Comparison of ENCODE assay signal across 15 cellular contexts in genomic region chr17:29124931-29125270, GRCh38. TPM values are rescaled to one million over a fixed set of nuclear protein-coding genes. Genes with fewer than 3 reads are reported as not detected.
DNase-seq lines count a peak whose midpoint lies in the region; ATAC-seq, FAIRE-seq and TF ChIP-seq lines count a peak whose summit lies in the region.
"Had no signal": no experiment of that assay in that cellular context is flagged by ENCODE, and none has a peak within 500 bp of the region (broad histone marks: within the 10 kb centered on the region; RNA-seq: fewer than 3 reads in every experiment).

No MANE protein-coding gene starts in this region.

- ATAC-seq in IMR-90 (ENCODE audit: low read depth) (peak; percentile 4; the same call in 1 of the 2 replicates), HG03175 (IDR thresholded peaks at IDR 0.05; ENCODE audit: unreplicated experiment) (no peak)

- TF ChIP-seq CTCF in CD14-positive monocyte (IDR thresholded peaks at IDR 0.05) (no peak), IMR-90 (conservative IDR thresholded peaks at IDR 0.05; ENCODE audit: low read depth, low read length) (no peak), vagina (IDR thresholded peaks at IDR 0.05) (no peak)

- H3K79me1 ChIP-seq in IMR-90 (ENCODE audit: low read depth in 1 of 2, low read length in 2 of 2) = peaks cover 24 to 31% of the 10 kb centered on the region in 2 experiments

- H3K9me3 ChIP-seq in IMR-90 (ENCODE audit: control insufficient read depth, insufficient read depth, low read length) = no peaks in the 10 kb centered on the region
- no peaks in the 10 kb centered on the region for H3K9me3 ChIP-seq in mucosa of stomach (ENCODE audit: control insufficient read depth, low read length)
- no peaks in the 10 kb centered on the region for H3K9me3 ChIP-seq in vagina

- no peak overlapping the region for H4K5ac ChIP-seq in IMR-90 (ENCODE audit: low read depth, low read length)

- no peaks in the 10 kb centered on the region for H3K4me1 ChIP-seq in IMR-90 (ENCODE audit: control insufficient read depth, insufficient read depth, low read length)
- H3K4me1 ChIP-seq in mucosa of stomach (ENCODE audit: control insufficient read depth, insufficient read depth, low read length) = peaks cover 27% of the 10 kb centered on the region
- peaks cover 12% of the 10 kb centered on the region for H3K4me1 ChIP-seq in vagina

- TF ChIP-seq POLR2A in IMR-90 (IDR thresholded peaks at IDR 0.05; ENCODE audit: low read depth, low read length) (no peak), vagina (IDR thresholded peaks at IDR 0.05) (no peak), GM12892 (IDR thresholded peaks at IDR 0.05; ENCODE audit: low read depth, low read length) (no peak)

- no peak overlapping the region for H2BK20ac ChIP-seq in IMR-90 (ENCODE audit: low read depth, low read length)

- no peak overlapping the region for H4K91ac ChIP-seq in IMR-90 (ENCODE audit: insufficient read depth, low read depth, low read length)

- peaks cover 34% of the 10 kb centered on the region for H3K4me1 Mint-ChIP-seq in CD14-positive monocyte
- H3K4me1 Mint-ChIP-seq in dendritic cell treated with granulocyte-macrophage colony-stimulating factor and Interleukin-4, amounts not matched to agents 40 ng/mL and 50 ng/mL, for 4 days (ENCODE audit: low read depth) = peaks cover 59% of the 10 kb centered on the region

- DNase-seq in CD14-positive monocyte (ENCODE audit: low spot score) (no peak), IMR-90 (no peak), vagina (ENCODE audit: extremely low spot score in 2 of 2) (no peak), GM12892 (ENCODE audit: insufficient read length) (no peak)
- no peak for DNase-seq in activated effector memory CD4-positive, alpha-beta T cell treated with anti-CD3 and anti-CD28 coated beads, Interleukin-2, amount 50 U/mL, for 16 hours
- DNase-seq: activated CD8-positive, alpha-beta memory T cell treated with anti-CD3 and anti-CD28 coated beads, Interleukin-2, amount 50 U/mL, for 48 hours; CD8-positive, alpha-beta T cell; NCI-H2029 treated with DMSO at 0.1 percent for 48 hours; stimulated activated CD4-positive, alpha-beta T cell treated with anti-CD3 and anti-CD28 coated beads, Interleukin-15, amount 100 ng/mL, for 24 hours had no signal

- peak overlapping the region in 4 of 7 donors; percentile 36 to 90 (median 59) for H3K27ac Mint-ChIP-seq in CD14-positive monocyte
- H3K27ac Mint-ChIP-seq in dendritic cell treated with granulocyte-macrophage colony-stimulating factor and Interleukin-4, amounts not matched to agents 40 ng/mL and 50 ng/mL, for 4 days = peak overlapping the region; percentile 81
- H3K27ac Mint-ChIP-seq: CD8-positive, alpha-beta T cell; nephron had no signal

- 0 out of 2 replicates have a peak, but pooled peaks cover 7% of the 10 kb centered on the region for H3K9me1 ChIP-seq in IMR-90 (ENCODE audit: insufficient read depth, low read length)

- H3K4me3 ChIP-seq in IMR-90 (ENCODE audit: insufficient read depth, low read depth, low read length) (no peak overlapping the region), mucosa of stomach (ENCODE audit: low read length) (no peak overlapping the region), vagina (no peak overlapping the region)

- H2AFZ ChIP-seq in IMR-90 (replicated peaks; ENCODE audit: low read length, poor library complexity) = no peak overlapping the region

- H3K9ac ChIP-seq in IMR-90 (ENCODE audit: low read depth, low read length) (no peak overlapping the region), mucosa of stomach (ENCODE audit: low read length) (peak overlapping the region; percentile 26)

- WGBS in IMR-90 (ENCODE audit: extremely low coverage in 2 of 2, insufficient read length in 1 of 2), 2 experiments = 100% methylated on average over 3 of the region's 5 CpGs; no CpG with 5 or more reads in 1 of the 2 experiments

- CTCF ChIA-PET in IMR-90 (lab: Yijun Ruan, JAX) = interaction anchor here (1.2 to 2.3 kb wide), 8 partner anchors 12 to 166 kb away, joined by 4 to 40 read pairs (median 5); no protein-coding TSS in a partner anchor

- no peak overlapping the region for H3K18ac ChIP-seq in IMR-90 (ENCODE audit: low read depth, low read length)

- H3K36me3 Mint-ChIP-seq in CD14-positive monocyte = peaks cover 27 to 52% of the 10 kb centered on the region in 2 donors
- H3K36me3 Mint-ChIP-seq in dendritic cell treated with granulocyte-macrophage colony-stimulating factor and Interleukin-4, amounts not matched to agents 40 ng/mL and 50 ng/mL, for 4 days (ENCODE audit: low read depth) = peaks cover 89% of the 10 kb centered on the region

- no peak overlapping the region for H2AK9ac ChIP-seq in IMR-90 (replicated peaks; ENCODE audit: low read depth, low read length, poor library complexity)

- H2BK120ac ChIP-seq in IMR-90 (ENCODE audit: low read depth, low read length) = no peak overlapping the region

- in situ Hi-C loops in IMR-90 (cut with MboI; ENCODE audit: low sequenced_read_pairs) = no loop called here

- BruUV-seq in IMR-90 (replicated peaks; lab: Mats Ljungman, UMichigan) = no TSS peak

- peaks cover 23% of the 10 kb centered on the region; the same call in 1 of the 2 replicates for H4K20me1 ChIP-seq in IMR-90 (ENCODE audit: insufficient read depth, low read length)

- H3K36me3 ChIP-seq in IMR-90 (ENCODE audit: control insufficient read depth, insufficient read depth, low read length) (peaks cover 18% of the 10 kb centered on the region), mucosa of stomach (ENCODE audit: control insufficient read depth, insufficient read depth, low read length) (peaks cover 10% of the 10 kb centered on the region), vagina (peaks cover 0 to 31% of the 10 kb centered on the region in 2 donors)

- no peak overlapping the region for H3K23ac ChIP-seq in IMR-90 (ENCODE audit: low read depth, low read length)

- H3K9me3 Mint-ChIP-seq in CD14-positive monocyte = no peaks in the 10 kb centered on the region
- no peaks in the 10 kb centered on the region for H3K9me3 Mint-ChIP-seq in dendritic cell treated with granulocyte-macrophage colony-stimulating factor and Interleukin-4, amounts not matched to agents 40 ng/mL and 50 ng/mL, for 4 days
- H3K9me3 Mint-ChIP-seq: CD8-positive, alpha-beta T cell; nephron had no signal

- no peak overlapping the region for H2BK15ac ChIP-seq in IMR-90 (ENCODE audit: low read depth, low read length)

- H3K4me2 ChIP-seq in IMR-90 (ENCODE audit: low read depth, low read length) = no peak overlapping the region

- H3K27ac ChIP-seq in IMR-90 (ENCODE audit: insufficient read depth, low read length) = no peak overlapping the region
- H3K27ac ChIP-seq in vagina = no peak overlapping the region
- H3K27ac ChIP-seq: epithelial cell of prostate had no signal

- TF ChIP-seq RAD21 in IMR-90 (IDR thresholded peaks at IDR 0.05; ENCODE audit: low read length) = no peak

- no peak overlapping the region for H3K4ac ChIP-seq in IMR-90 (ENCODE audit: low read depth, low read length)

- H3K27me3 ChIP-seq in IMR-90 (ENCODE audit: control insufficient read depth, insufficient read depth, low read length) (no peaks in the 10 kb centered on the region), mucosa of stomach (ENCODE audit: control insufficient read depth, insufficient read depth, low read length) (no peaks in the 10 kb centered on the region), vagina (no peaks in the 10 kb centered on the region)

- H3K27me3 Mint-ChIP-seq in CD14-positive monocyte (ENCODE audit: low read depth in 3 of 3) = peaks cover 0 to 1% (median 0%) of the 10 kb centered on the region in 3 donors
- H3K27me3 Mint-ChIP-seq in dendritic cell treated with granulocyte-macrophage colony-stimulating factor and Interleukin-4, amounts not matched to agents 40 ng/mL and 50 ng/mL, for 4 days = no peaks in the 10 kb centered on the region

- H2AK5ac ChIP-seq in IMR-90 (ENCODE audit: low read depth, low read length) = no peak overlapping the region

- no peak overlapping the region for H3K14ac ChIP-seq in IMR-90 (replicated peaks; ENCODE audit: low read depth, low read length)

- H4K8ac ChIP-seq in IMR-90 (ENCODE audit: low read depth in 2 of 2, low read length in 2 of 2) = no peak overlapping the region

- dilution Hi-C loops in IMR-90 (cut with HindIII; ENCODE audit: low sequenced_read_pairs, unreplicated experiment) = no loop called here

- H3K4me3 Mint-ChIP-seq in CD14-positive monocyte = no peak overlapping the region
- H3K4me3 Mint-ChIP-seq in dendritic cell treated with granulocyte-macrophage colony-stimulating factor and Interleukin-4, amounts not matched to agents 40 ng/mL and 50 ng/mL, for 4 days = no peak overlapping the region
- H3K4me3 Mint-ChIP-seq: CD8-positive, alpha-beta T cell; nephron had no signal

- no peak overlapping the region for H3K56ac ChIP-seq in IMR-90 (ENCODE audit: extremely low read depth, insufficient read depth, low read length)

- POLR2A ChIA-PET in IMR-90 (lab: Charles Lee; ENCODE audit: unreplicated experiment) = no interaction called here

- FAIRE-seq in GM12892 (lab: Jason Lieb, UNC) = no peak
- FAIRE-seq: astrocyte had no signal

- no peak overlapping the region for H2BK5ac ChIP-seq in IMR-90 (ENCODE audit: low read depth, low read length, poor library complexity, severe bottlenecking)

- intact Hi-C loops in CD14-positive monocyte (cut with micrococcal nuclease) = loop anchor here (1.0 to 2.0 kb wide), 2 partner anchors 14 to 19 kb away; no protein-coding TSS in a partner anchor
- intact Hi-C loops in IMR-90 (cut with micrococcal nuclease) = loop anchor here (1.0 kb wide), 3 partner anchors 20 to 94 kb away; partner anchors contain the start of gene MYO18A
- intact Hi-C loops in dendritic cell treated with granulocyte-macrophage colony-stimulating factor and Interleukin-4, amounts not matched to agents 40 ng/mL and 50 ng/mL, for 4 days (cut with micrococcal nuclease) = loop anchor here (1.0 kb wide), 1 partner anchor 20 kb away; no protein-coding TSS in a partner anchor
- intact Hi-C loops in vagina (cut with DNase I) = no loop called here

TF ChIP-seq in IMR-90, 13 proteins besides CTCF, POLR2A, EP300 and RAD21 (continues in another document):
- no peak for TF ChIP-seq SMC3 (IDR thresholded peaks at IDR 0.05; ENCODE audit: low read depth, low read length)
- TF ChIP-seq BHLHE40 (IDR thresholded peaks at IDR 0.05; ENCODE audit: low read depth, low read length) = no peak
- TF ChIP-seq MAFK (IDR thresholded peaks at IDR 0.05; ENCODE audit: low read depth, low read length) = no peak
- TF ChIP-seq MXI1 (IDR thresholded peaks at IDR 0.05; ENCODE audit: borderline replicate concordance, low read depth, low read length) = no peak
- TF ChIP-seq NFE2L2 (IDR thresholded peaks at IDR 0.05; ENCODE audit: low read depth, low read length) = no peak
- TF ChIP-seq RCOR1 (IDR thresholded peaks at IDR 0.05; ENCODE audit: insufficient replicate concordance, low read length) = no peak
- no peak for TF ChIP-seq FOS (IDR thresholded peaks at IDR 0.05; ENCODE audit: low read depth, low read length)
- TF ChIP-seq CEBPB (IDR thresholded peaks at IDR 0.05; ENCODE audit: low read depth, low read length) = no peak

RNA-seq across cellular contexts. Expression of gene MYO18A, which starts 55.3 kb away (rescaled TPM):
- polyA plus RNA-seq in CD14-positive monocyte = 10 to 100 TPM in 1 of 2 donors, 1 to 10 TPM in 1; 6.3 to 11.0 TPM
- total RNA-seq in IMR-90 (2012; rRNA removed) = 39.1 and 40.0 TPM in 2 replicates
- 22.4 and 22.9 TPM in 2 replicates for polyA plus RNA-seq in IMR-90 (2012; rRNA removed)
- 12.8 and 19.0 TPM in 2 replicates for polyA plus RNA-seq in IMR-90 (2012; cell fraction: cytosol; rRNA removed)
- 95.5 and 141 TPM in 2 replicates for polyA plus RNA-seq in IMR-90 (2012; cell fraction: nucleus; rRNA removed; ENCODE audit: low replicate concordance)
- total RNA-seq in vagina = 70.7 TPM
- 25.1 TPM for polyA plus RNA-seq in GM12892 (2012; ENCODE audit: missing spikeins)
